Comparison of ENCODE assay signal across 25 cellular contexts in genomic region chr16:10408824-10409381, GRCh38. TPM values are rescaled to one million over a fixed set of nuclear protein-coding genes. Genes with fewer than 3 reads are reported as not detected.
DNase-seq lines count a peak whose midpoint lies in the region; ATAC-seq and TF ChIP-seq lines count a peak whose summit lies in the region.
"Had no signal": no experiment of that assay in that cellular context is flagged by ENCODE, and none has a peak within 500 bp of the region (broad histone marks: within the 10 kb centered on the region; RNA-seq: fewer than 3 reads in every experiment).

No MANE protein-coding gene starts in this region.

- BruUV-seq in PC-3 (replicated peaks; lab: Mats Ljungman, UMichigan) = no TSS peak

- H3K4me1 Mint-ChIP-seq in activated CD4-positive, alpha-beta T cell treated with anti-CD3 and anti-CD28 coated beads, Interleukin-2, amount 10 ng/mL, durations not matched to agents 24 days and 14 days = peaks cover 2% of the 10 kb centered on the region
- H3K4me1 Mint-ChIP-seq in naive B cell = peaks cover 8 to 21% (median 15%) of the 10 kb centered on the region in 3 donors
- H3K4me1 Mint-ChIP-seq: activated CD8-positive, alpha-beta memory T cell treated with anti-CD3 and anti-CD28 coated beads, Interleukin-2, amount 10 ng/mL, durations not matched to agents 7 days and 5 days; T-helper 17 cell had no signal

- intact Hi-C loops in activated CD4-positive, alpha-beta T cell treated with anti-CD3 and anti-CD28 coated beads, Interleukin-2, amount 10 ng/mL, durations not matched to agents 24 days and 14 days (cut with micrococcal nuclease) = no loop called here
- intact Hi-C loops in PC-3 (cut with micrococcal nuclease) (no loop called here), thyroid gland (cut with DNase I) (no loop called here)

- no peak for TF ChIP-seq POLR2A in thyroid gland (IDR thresholded peaks at IDR 0.05)

- 0 out of 2 replicates have a peak, but pooled peaks cover 8% of the 10 kb centered on the region for H3K9me3 ChIP-seq in PC-3 (ENCODE audit: low read length)
- no peaks in the 10 kb centered on the region for H3K9me3 ChIP-seq in thyroid gland
- H3K9me3 ChIP-seq: BE2C, SK-N-SH had no signal

- H3K27me3 ChIP-seq in PC-3 (ENCODE audit: low read length) (no peaks in the 10 kb centered on the region), thyroid gland (no peaks in the 10 kb centered on the region)
- H3K27me3 ChIP-seq: BE2C, MG63, upper lobe of left lung had no signal

- H3K4me3 ChIP-seq in PC-3 (ENCODE audit: low read length) (no peak overlapping the region), thyroid gland (replicated peaks in 1 of 3) (no peak overlapping the region)
- H3K4me3 ChIP-seq: MG63, upper lobe of left lung had no signal

- no peaks in the 10 kb centered on the region for H3K27me3 Mint-ChIP-seq in activated CD4-positive, alpha-beta T cell treated with anti-CD3 and anti-CD28 coated beads, Interleukin-2, amount 10 ng/mL, durations not matched to agents 24 days and 14 days
- no peaks in the 10 kb centered on the region for H3K27me3 Mint-ChIP-seq in naive B cell
- H3K27me3 Mint-ChIP-seq: activated CD8-positive, alpha-beta memory T cell treated with anti-CD3 and anti-CD28 coated beads, Interleukin-2, amount 10 ng/mL, durations not matched to agents 7 days and 5 days; activated naive CD4-positive, alpha-beta T cell treated with anti-CD3 and anti-CD28 coated beads, Interleukin-2, amount 10 ng/mL, durations not matched to agents 7 days and 5 days; dendritic cell treated with granulocyte-macrophage colony-stimulating factor and Interleukin-4, amounts not matched to agents 40 ng/mL and 50 ng/mL, for 4 days; memory B cell; T-helper 17 cell had no signal

- peaks cover 92% of the 10 kb centered on the region for H3K36me3 Mint-ChIP-seq in activated CD4-positive, alpha-beta T cell treated with anti-CD3 and anti-CD28 coated beads, Interleukin-2, amount 10 ng/mL, durations not matched to agents 24 days and 14 days (ENCODE audit: low read depth)
- H3K36me3 Mint-ChIP-seq in naive B cell = peaks cover 48 to 56% of the 10 kb centered on the region in 2 donors

- TF ChIP-seq CTCF in PC-3 (conservative IDR thresholded peaks at IDR 0.05; ENCODE audit: low read depth, low read length) (no peak), thyroid gland (IDR thresholded peaks at IDR 0.05) (no peak)

- ATAC-seq in PC-3 (no peak), naive B cell (ENCODE audit: low read depth in 2 of 2) (no peak), GM19467 (IDR thresholded peaks at IDR 0.05; ENCODE audit: unreplicated experiment) (no peak)
- ATAC-seq: activated CD8-positive, alpha-beta memory T cell treated with anti-CD3 and anti-CD28 coated beads, Interleukin-2, amount 10 ng/mL, durations not matched to agents 7 days and 5 days; T-helper 17 cell had no signal

- no peak overlapping the region for H3K9ac ChIP-seq in PC-3 (ENCODE audit: low read length)
- H3K9ac ChIP-seq: SK-N-SH had no signal

- no peak overlapping the region for H3K4me2 ChIP-seq in PC-3 (ENCODE audit: low read length)
- H3K4me2 ChIP-seq: SK-N-SH had no signal

- H3K4me1 ChIP-seq in PC-3 (ENCODE audit: insufficient read depth, low read length) (no peaks in the 10 kb centered on the region), thyroid gland (no peaks in the 10 kb centered on the region)
- H3K4me1 ChIP-seq: BE2C, upper lobe of left lung had no signal

- H3K36me3 ChIP-seq in PC-3 (ENCODE audit: low read depth, low read length) = peaks cover 10% of the 10 kb centered on the region; the same call in 1 of the 2 replicates
- no peaks in the 10 kb centered on the region for H3K36me3 ChIP-seq in thyroid gland
- H3K36me3 ChIP-seq: BE2C, upper lobe of left lung had no signal

- no peaks in the 10 kb centered on the region for H3F3A ChIP-seq in PC-3 (ENCODE audit: low read length, unreplicated experiment)

- H3K27ac Mint-ChIP-seq in activated CD4-positive, alpha-beta T cell treated with anti-CD3 and anti-CD28 coated beads, Interleukin-2, amount 10 ng/mL, durations not matched to agents 24 days and 14 days = no peak overlapping the region
- H3K27ac Mint-ChIP-seq in naive B cell = peak overlapping the region in 5 of 6 donors; percentile 23 to 89 (median 59)
- H3K27ac Mint-ChIP-seq: activated CD8-positive, alpha-beta memory T cell treated with anti-CD3 and anti-CD28 coated beads, Interleukin-2, amount 10 ng/mL, durations not matched to agents 7 days and 5 days; activated naive CD4-positive, alpha-beta T cell treated with anti-CD3 and anti-CD28 coated beads, Interleukin-2, amount 10 ng/mL, durations not matched to agents 7 days and 5 days; dendritic cell treated with granulocyte-macrophage colony-stimulating factor and Interleukin-4, amounts not matched to agents 40 ng/mL and 50 ng/mL, for 4 days; memory B cell; T-helper 17 cell had no signal

- H3K27ac ChIP-seq in PC-3 (ENCODE audit: low read length) (no peak overlapping the region), thyroid gland (no peak overlapping the region)
- H3K27ac ChIP-seq: upper lobe of left lung had no signal

- peaks cover 40% of the 10 kb centered on the region for H3K9me3 Mint-ChIP-seq in activated CD4-positive, alpha-beta T cell treated with anti-CD3 and anti-CD28 coated beads, Interleukin-2, amount 10 ng/mL, durations not matched to agents 24 days and 14 days
- peaks cover 23 to 85% (median 80%) of the 10 kb centered on the region in 7 donors for H3K9me3 Mint-ChIP-seq in naive B cell

- 97 to 98% methylated on average over 8 of the region's 8 CpGs for WGBS in thyroid gland, 2 donors

- H3K79me2 ChIP-seq in PC-3 (ENCODE audit: low read length) = no peaks in the 10 kb centered on the region

- no peaks in the 10 kb centered on the region for H3K9me2 ChIP-seq in PC-3 (replicated peaks; ENCODE audit: low read length)
- H3K9me2 ChIP-seq: SK-N-SH had no signal

- DNase-seq in activated CD4-positive, alpha-beta T cell treated with anti-CD3 and anti-CD28 coated beads, Interleukin-2, amount 10 ng/mL, durations not matched to agents 24 days and 14 days = peak; percentile 47
- no peak for DNase-seq in activated CD4-positive, alpha-beta T cell treated with anti-CD3 and anti-CD28 coated beads, Interleukin-2, amount 50 U/mL, for 48 hours
- peak; percentile 6 for DNase-seq in PC-3
- peak; percentile 10 to 40 for DNase-seq in dermis microvascular lymphatic vessel endothelial cell (ENCODE audit: low read depth in 2 of 2)
- DNase-seq in naive B cell = no peak
- no peak for DNase-seq in thyroid gland
- DNase-seq in nucleus accumbens (lab: John Stamatoyannopoulos, UW) = no peak
- DNase-seq: activated CD8-positive, alpha-beta memory T cell treated with anti-CD3 and anti-CD28 coated beads, Interleukin-2, amount 10 ng/mL, durations not matched to agents 7 days and 5 days; activated naive CD4-positive, alpha-beta T cell treated with anti-CD3 and anti-CD28 coated beads, Interleukin-2, amount 10 ng/mL, durations not matched to agents 7 days and 5 days; anterior cingulate cortex; BE2C; caudate nucleus; COR-L47; HCEC 1CT; kidney glomerular epithelial cell; MG63; NCI-H146; NCI-H524; SK-N-SH; small intestine; T-helper 17 cell; upper lobe of left lung had no signal

- no peak overlapping the region for H3K4me3 Mint-ChIP-seq in activated CD4-positive, alpha-beta T cell treated with anti-CD3 and anti-CD28 coated beads, Interleukin-2, amount 10 ng/mL, durations not matched to agents 24 days and 14 days
- peak overlapping the region in 2 of 8 donors; percentile 29 to 66 for H3K4me3 Mint-ChIP-seq in naive B cell
- H3K4me3 Mint-ChIP-seq: activated CD8-positive, alpha-beta memory T cell treated with anti-CD3 and anti-CD28 coated beads, Interleukin-2, amount 10 ng/mL, durations not matched to agents 7 days and 5 days; activated naive CD4-positive, alpha-beta T cell treated with anti-CD3 and anti-CD28 coated beads, Interleukin-2, amount 10 ng/mL, durations not matched to agents 7 days and 5 days; dendritic cell treated with granulocyte-macrophage colony-stimulating factor and Interleukin-4, amounts not matched to agents 40 ng/mL and 50 ng/mL, for 4 days; memory B cell; T-helper 17 cell had no signal

- H4K20me1 ChIP-seq in PC-3 (ENCODE audit: low read length) = no peaks in the 10 kb centered on the region

- POLR2A ChIA-PET in PC-3 (lab: Charles Lee; ENCODE audit: unreplicated experiment) = no interaction called here

- CTCF ChIA-PET in PC-3 (lab: Charles Lee) = no interaction called here

- H2AFZ ChIP-seq in PC-3 (ENCODE audit: low read length) = no peak overlapping the region

RNA-seq across cellular contexts. Expression of gene ATF7IP2, which starts 23.0 kb away (rescaled TPM):
- total RNA-seq in activated CD4-positive, alpha-beta T cell treated with anti-CD3 and anti-CD28 coated beads, Interleukin-2, amount 10 ng/mL, durations not matched to agents 24 days and 14 days = 22.3 and 23.4 TPM in 2 replicates
- total RNA-seq in PC-3 (2014; rRNA removed) (6.2 and 11.6 TPM in 2 replicates), dermis microvascular lymphatic vessel endothelial cell (2.2 and 9.7 TPM in 2 replicates), thyroid gland (10 to 100 TPM; 15.5 to 32.8 (median 28.3) TPM)
- polyA plus RNA-seq in naive B cell (ENCODE audit: low read depth in 6 of 6) = 100 to 1,000 TPM in 4 of 6 donors, 10 to 100 TPM in 2; 67.9 to 172 (median 110) TPM

Comparison
In these comparisons a context has a peak if more than half of its experiments do, and no peak if none do; other contexts are left out.
1. DNase-seq: peak in activated CD4-positive, alpha-beta T cell treated with anti-CD3 and anti-CD28 coated beads, Interleukin-2, amount 10 ng/mL, durations not matched to agents 24 days and 14 days (single experiment), PC-3 (single experiment) and dermis microvascular lymphatic vessel endothelial cell (2 of 2); none in activated CD4-positive, alpha-beta T cell treated with anti-CD3 and anti-CD28 coated beads, Interleukin-2, amount 50 U/mL, for 48 hours (0 of 2), naive B cell (single experiment), thyroid gland (0 of 2) and nucleus accumbens (0 of 56).